Comparison of ENCODE assay signal across 27 cellular contexts in genomic region chr11:1987024-1987423, GRCh38. TPM values are rescaled to one million over a fixed set of nuclear protein-coding genes. Genes with fewer than 3 reads are reported as not detected.
"Had no signal": no experiment of that assay in that cellular context is flagged by ENCODE, and none has a peak within 500 bp of the region (broad histone marks: within the 10 kb centered on the region; RNA-seq: fewer than 3 reads in every experiment).

No MANE protein-coding gene starts in this region.

- H3K4me1 ChIP-seq: esophagus squamous epithelium, lower lobe of right lung, parathyroid adenoma, right atrium auricular region, sigmoid colon, testis, tibial artery had no signal

- H3K36me3 ChIP-seq: esophagus squamous epithelium, lower lobe of right lung, right atrium auricular region, sigmoid colon, tibial artery had no signal

- ATAC-seq: effector memory CD8-positive, alpha-beta T cell; left colon; left ventricle myocardium superior; lower lobe of right lung; natural killer cell; stimulated activated effector memory CD8-positive, alpha-beta T cell treated with anti-CD3 and anti-CD28 coated beads, Interleukin-12 subunit alpha, Interleukin-12 subunit beta, amount 100 ng/mL, for 72 hours; stimulated activated naive CD8-positive, alpha-beta T cell treated with anti-CD3 and anti-CD28 coated beads, Interleukin-15, Interleukin-2, amounts not matched to agents 100 U/mL and 50 U/mL, for 24 hours had no signal

- H3K4me3 ChIP-seq: esophagus squamous epithelium, lower lobe of right lung, right atrium auricular region, sigmoid colon, testis, tibial artery had no signal

- H3K27me3 ChIP-seq: esophagus squamous epithelium, right atrium auricular region, sigmoid colon, testis, tibial artery had no signal

- FAIRE-seq: endometrium, urothelium cell line had no signal

- DNase-seq: cortex of kidney; effector memory CD8-positive, alpha-beta T cell; erythroblast; esophagus squamous epithelium; foreskin melanocyte; glutamatergic neuron; hypothalamus; immature natural killer cell; islet precursor cell; kidney glomerular epithelial cell; left colon; left ventricle myocardium superior; lower lobe of right lung; natural killer cell; sigmoid colon; stimulated activated CD4-positive, alpha-beta T cell treated with anti-CD3 and anti-CD28 coated beads, Interleukin-2, amount 100 ng/mL, for 24 hours; stimulated activated CD4-positive, alpha-beta T cell treated with anti-CD3 and anti-CD28 coated beads, Interleukin-4, amount 100 ng/mL, for 24 hours; stimulated activated naive CD8-positive, alpha-beta T cell treated with anti-CD3 and anti-CD28 coated beads, Interleukin-15, Interleukin-2, amounts not matched to agents 100 U/mL and 50 U/mL, for 24 hours; substantia nigra; testis; tibial artery had no signal

- H3K27ac ChIP-seq: esophagus squamous epithelium, lower lobe of right lung, parathyroid adenoma, right atrium auricular region, sigmoid colon, testis, tibial artery had no signal

- H3K9me3 ChIP-seq: esophagus squamous epithelium, lower lobe of right lung, right atrium auricular region, sigmoid colon, testis, tibial artery had no signal

RNA-seq across cellular contexts. Expression of gene H19, which starts 10.6 kb away (rescaled TPM):
- total RNA-seq: natural killer cell had no signal
- polyA plus RNA-seq: immature natural killer cell, neural cell had no signal
